ENCODE assay signal across 22 cellular contexts in genomic region chr12:40793471-40793870, GRCh38.
DNase-seq lines count a peak whose midpoint lies in the region; ATAC-seq lines count a peak whose summit lies in the region.
"Had no signal": no experiment of that assay in that cellular context is flagged by ENCODE, and none has a peak within 500 bp of the region (broad histone marks: within the 10 kb centered on the region; RNA-seq: fewer than 3 reads in every experiment).

No MANE protein-coding gene starts in this region.

- H3K27me3 Mint-ChIP-seq in naive thymus-derived CD4-positive, alpha-beta T cell = no peaks in the 10 kb centered on the region
- H3K27me3 Mint-ChIP-seq: CD8-positive, alpha-beta memory T cell had no signal

- POLR2A ChIA-PET in naive thymus-derived CD4-positive, alpha-beta T cell (lab: Charles Lee) = no interaction called here

- H3K27me3 ChIP-seq in iPS-20b (ENCODE audit: insufficient read depth, low read length) = no peaks in the 10 kb centered on the region
- no peaks in the 10 kb centered on the region for H3K27me3 ChIP-seq in naive thymus-derived CD4-positive, alpha-beta T cell (ENCODE audit: control insufficient read depth in 2 of 2, insufficient read depth in 2 of 2, low read length in 2 of 2)
- H3K27me3 ChIP-seq: SJSA1 had no signal

- intact Hi-C loops in naive thymus-derived CD4-positive, alpha-beta T cell (cut with micrococcal nuclease) = no loop called here

- in situ Hi-C loops in SK-MEL-5 (cut with HindIII; ENCODE audit: low pct_unique_long_range_greater_than_20kb, low sequenced_read_pairs) = no loop called here

- H3K9ac ChIP-seq in iPS-20b (ENCODE audit: low read depth, low read length) = no peak overlapping the region

- ATAC-seq in HG03442 (IDR thresholded peaks at IDR 0.05; ENCODE audit: unreplicated experiment) = no peak
- ATAC-seq in naive thymus-derived CD4-positive, alpha-beta T cell = no peak
- ATAC-seq: GM12878 had no signal

- H3K4me1 ChIP-seq in iPS-20b (ENCODE audit: insufficient read depth, low read length) = peaks cover 20% of the 10 kb centered on the region
- no peaks in the 10 kb centered on the region for H3K4me1 ChIP-seq in naive thymus-derived CD4-positive, alpha-beta T cell (ENCODE audit: control insufficient read depth in 2 of 2, insufficient read depth in 2 of 2, low read length in 2 of 2)
- H3K4me1 ChIP-seq: SJSA1 had no signal

- no peaks in the 10 kb centered on the region for H3K36me3 Mint-ChIP-seq in naive thymus-derived CD4-positive, alpha-beta T cell
- H3K36me3 Mint-ChIP-seq: CD8-positive, alpha-beta memory T cell had no signal

- H3K27ac ChIP-seq in iPS-20b (ENCODE audit: low read length) = no peak overlapping the region
- H3K27ac ChIP-seq in naive thymus-derived CD4-positive, alpha-beta T cell (ENCODE audit: low read depth, low read length) = no peak overlapping the region
- H3K27ac ChIP-seq: 22Rv1, C4-2B, HL-60, SJSA1 had no signal

- H3K9me3 Mint-ChIP-seq in naive thymus-derived CD4-positive, alpha-beta T cell = peaks cover 0 to 11% (median 0%) of the 10 kb centered on the region in 11 donors

- DNase-seq in DMS53 (lab: John Stamatoyannopoulos, UW) (peak; percentile 28), DMS53 treated with DMSO at 0.1 percent for 48 hours (lab: John Stamatoyannopoulos, UW; ENCODE audit: unreplicated experiment) (no peak), SK-MEL-5 (ENCODE audit: low read depth, low spot score) (peak; percentile 60), NCI-H345 (lab: John Stamatoyannopoulos, UW) (no peak), NCI-H524 treated with DMSO at 0.1 percent for 48 hours (lab: John Stamatoyannopoulos, UW) (no peak)
- no peak for DNase-seq in naive thymus-derived CD4-positive, alpha-beta T cell
- DNase-seq: CD8-positive, alpha-beta memory T cell; DMS79; IMR-90; MV-4-11; NCI-H1105 treated with DMSO at 0.1 percent for 48 hours; NCI-H2029 treated with DMSO at 0.1 percent for 48 hours; NCI-H2171; NCI-H526 had no signal

- no peaks in the 10 kb centered on the region for H3K36me3 ChIP-seq in iPS-20b (ENCODE audit: insufficient read depth, low read depth, low read length)
- H3K36me3 ChIP-seq in naive thymus-derived CD4-positive, alpha-beta T cell (ENCODE audit: control insufficient read depth in 2 of 3, insufficient read depth in 3 of 3, low read length in 3 of 3) = no peaks in the 10 kb centered on the region
- H3K36me3 ChIP-seq: HAP-1, SJSA1 had no signal

- CTCF ChIA-PET in naive thymus-derived CD4-positive, alpha-beta T cell (lab: Charles Lee) = no interaction called here

- H3K9me3 ChIP-seq in iPS-20b (ENCODE audit: insufficient read depth, low read depth, low read length) = no peaks in the 10 kb centered on the region
- no peaks in the 10 kb centered on the region for H3K9me3 ChIP-seq in naive thymus-derived CD4-positive, alpha-beta T cell (ENCODE audit: control insufficient read depth in 2 of 3, low read length in 3 of 3)
- H3K9me3 ChIP-seq: HAP-1, SJSA1 had no signal

- peaks cover 0 to 3% (median 0%) of the 10 kb centered on the region in 7 donors for H3K4me1 Mint-ChIP-seq in naive thymus-derived CD4-positive, alpha-beta T cell
- H3K4me1 Mint-ChIP-seq: CD8-positive, alpha-beta memory T cell had no signal

- peak overlapping the region; percentile 39; the same call in 1 of the 2 replicates for H3K4me3 ChIP-seq in iPS-20b (ENCODE audit: low read length)
- no peak overlapping the region for H3K4me3 ChIP-seq in naive thymus-derived CD4-positive, alpha-beta T cell (ENCODE audit: low read length)
- H3K4me3 ChIP-seq: GM12878, HAP-1, SJSA1 had no signal

- H3K4me3 Mint-ChIP-seq in naive thymus-derived CD4-positive, alpha-beta T cell = no peak overlapping the region
- H3K4me3 Mint-ChIP-seq: CD8-positive, alpha-beta memory T cell had no signal

- no peak overlapping the region for H3K27ac Mint-ChIP-seq in naive thymus-derived CD4-positive, alpha-beta T cell
- H3K27ac Mint-ChIP-seq: CD8-positive, alpha-beta memory T cell had no signal

Comparison
In these comparisons a context has a peak if more than half of its experiments do, and no peak if none do; other contexts are left out.
1. DNase-seq: peak in DMS53 (single experiment) and SK-MEL-5 (single experiment); none in DMS53 treated with DMSO at 0.1 percent for 48 hours (single experiment), NCI-H345 (single experiment), NCI-H524 treated with DMSO at 0.1 percent for 48 hours (single experiment) and naive thymus-derived CD4-positive, alpha-beta T cell (0 of 9).